Comparison of ENCODE assay signal across 15 cellular contexts in the genomic region with DNA sequence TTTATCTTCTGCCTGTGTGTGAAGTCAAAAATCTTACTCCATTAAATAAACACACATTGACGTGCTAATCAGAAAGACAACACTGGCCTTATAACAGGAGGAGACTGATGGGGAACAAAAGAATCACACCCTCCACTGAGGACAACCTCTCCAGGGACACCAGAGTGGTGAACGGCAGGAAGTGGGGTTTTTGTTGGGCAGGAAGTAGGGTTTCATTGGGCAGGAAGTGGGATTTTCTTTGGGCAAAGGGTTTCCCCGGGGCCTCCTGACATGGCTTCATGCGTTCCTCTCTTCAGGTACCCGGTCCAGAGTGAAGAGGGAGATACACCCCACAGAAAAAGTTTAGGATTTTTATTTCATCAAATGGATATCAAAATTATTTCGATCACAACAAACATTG.
A peak's percentile ranks its signal among the peaks of the same experiment; 100 is the strongest.
DNase-seq lines count a peak whose midpoint lies in the region; ATAC-seq and TF ChIP-seq lines count a peak whose summit lies in the region.
"Had no signal": no experiment of that assay in that cellular context is flagged by ENCODE, and none has a peak within 500 bp of the region (broad histone marks: within the 10 kb centered on the region; RNA-seq: fewer than 3 reads in every experiment).

No MANE protein-coding gene starts in this region.

- H3K27me3 Mint-ChIP-seq in activated naive CD8-positive, alpha-beta T cell treated with anti-CD3 and anti-CD28 coated beads, Interleukin-2, amount 50 U/mL, for 24 hours, result peaks cover 63% of the 10 kb centered on the region

- peak overlapping the region in 2 of 10 experiments; percentile 21 to 38; a peak in 2 of 20 replicates for H3K4me3 ChIP-seq in BLaER1 treated with 17β-estradiol and CSF1 and Interleukin-3, amounts not matched to agents 10 nM and 100 nM
- H3K4me3 ChIP-seq in GM12865 (ENCODE audit: low read depth, low read length), result no peak overlapping the region
- H3K4me3 ChIP-seq: hepatocyte had no signal

- H3K27me3 ChIP-seq in BLaER1 treated with 17β-estradiol and CSF1 and Interleukin-3, amounts not matched to agents 10 nM and 100 nM, result peaks cover 95 to 100% (median 99%) of the 10 kb centered on the region in 11 experiments
- H3K27me3 ChIP-seq: brain microvascular endothelial cell, hepatocyte had no signal

- H3K4me3 Mint-ChIP-seq in activated naive CD8-positive, alpha-beta T cell treated with anti-CD3 and anti-CD28 coated beads, Interleukin-2, amount 50 U/mL, for 24 hours, result peak overlapping the region; percentile 36

- peaks cover 11 to 19% (median 16%) of the 10 kb centered on the region in 10 experiments for H3K4me1 ChIP-seq in BLaER1 treated with 17β-estradiol and CSF1 and Interleukin-3, amounts not matched to agents 10 nM and 100 nM

- H3K4me1 Mint-ChIP-seq in activated naive CD8-positive, alpha-beta T cell treated with anti-CD3 and anti-CD28 coated beads, Interleukin-2, amount 50 U/mL, for 24 hours, result peaks cover 16% of the 10 kb centered on the region

- DNase-seq in GM12865 (ENCODE audit: low read depth), result peak; percentile 50
- DNase-seq in NAMALWA (ENCODE audit: low spot score), result peak; percentile 9
- peak; percentile 9 for DNase-seq in activated naive CD8-positive, alpha-beta T cell treated with anti-CD3 and anti-CD28 coated beads, Interleukin-2, amount 50 U/mL, for 24 hours
- DNase-seq in NK-92 (lab: John Stamatoyannopoulos, UW; ENCODE audit: unreplicated experiment), result no peak
- no peak for DNase-seq in stimulated activated naive CD4-positive, alpha-beta T cell treated with Interleukin-2 at 50 U/mL for 16 hours (lab: John Stamatoyannopoulos, UW)
- DNase-seq: activated CD4-positive, CD25-positive, alpha-beta regulatory T cell treated with anti-CD3 and anti-CD28 coated beads, Interleukin-2, amount 50 U/mL, for 72 hours; activated effector memory CD4-positive, alpha-beta T cell treated with anti-CD3 and anti-CD28 coated beads, Interleukin-2, amount 50 U/mL, for 16 hours; brain microvascular endothelial cell; DMS53; occipital lobe; RPMI8226 had no signal

- H3K27ac ChIP-seq in BLaER1 treated with 17β-estradiol and CSF1 and Interleukin-3, amounts not matched to agents 10 nM and 100 nM, result no peak overlapping the region
- H3K27ac ChIP-seq: brain microvascular endothelial cell, hepatocyte had no signal

- no peaks in the 10 kb centered on the region for H3K36me3 Mint-ChIP-seq in activated naive CD8-positive, alpha-beta T cell treated with anti-CD3 and anti-CD28 coated beads, Interleukin-2, amount 50 U/mL, for 24 hours (ENCODE audit: low read depth)

- peaks cover 0 to 65% (median 48%) of the 10 kb centered on the region in 11 experiments; a peak in 17 of 22 replicates for H4K20me1 ChIP-seq in BLaER1 treated with 17β-estradiol and CSF1 and Interleukin-3, amounts not matched to agents 10 nM and 100 nM

- peaks cover 0 to 8% (median 0%) of the 10 kb centered on the region in 11 experiments; a peak in 4 of 22 replicates for H3K36me3 ChIP-seq in BLaER1 treated with 17β-estradiol and CSF1 and Interleukin-3, amounts not matched to agents 10 nM and 100 nM
- H3K36me3 ChIP-seq: brain microvascular endothelial cell had no signal

- H3K9me3 Mint-ChIP-seq in activated naive CD8-positive, alpha-beta T cell treated with anti-CD3 and anti-CD28 coated beads, Interleukin-2, amount 50 U/mL, for 24 hours, result no peaks in the 10 kb centered on the region

- H3K27ac Mint-ChIP-seq in activated naive CD8-positive, alpha-beta T cell treated with anti-CD3 and anti-CD28 coated beads, Interleukin-2, amount 50 U/mL, for 24 hours, result peak overlapping the region; percentile 74

- peak overlapping the region; percentile 27 to 69 (median 57) for H3K4me2 ChIP-seq in BLaER1 treated with 17β-estradiol and CSF1 and Interleukin-3, amounts not matched to agents 10 nM and 100 nM
- H3K4me2 ChIP-seq: hepatocyte had no signal

- peak; percentile 57 for ATAC-seq in activated naive CD8-positive, alpha-beta T cell treated with anti-CD3 and anti-CD28 coated beads, Interleukin-2, amount 50 U/mL, for 24 hours
- ATAC-seq in HG03439 (IDR thresholded peaks at IDR 0.05; ENCODE audit: unreplicated experiment) (no peak), HG03097 (IDR thresholded peaks at IDR 0.05; ENCODE audit: low FRiP score, unreplicated experiment) (no peak)

- no peak for TF ChIP-seq CTCF in GM12865 (IDR thresholded peaks at IDR 0.05; ENCODE audit: insufficient read depth, low read depth, low read length, missing control alignments)

- H3K9me3 ChIP-seq in BLaER1 treated with 17β-estradiol and CSF1 and Interleukin-3, amounts not matched to agents 10 nM and 100 nM (replicated peaks in 1 of 11), result peaks cover 34 to 54% (median 38%) of the 10 kb centered on the region in 11 experiments

- H3K9ac ChIP-seq in BLaER1 treated with 17β-estradiol and CSF1 and Interleukin-3, amounts not matched to agents 10 nM and 100 nM, result no peak overlapping the region

Comparison
In these comparisons a context has a peak if more than half of its experiments do, and no peak if none do; other contexts are left out.
1. DNase-seq: peak in GM12865 (single experiment), NAMALWA (single experiment) and activated naive CD8-positive, alpha-beta T cell treated with anti-CD3 and anti-CD28 coated beads, Interleukin-2, amount 50 U/mL, for 24 hours (single experiment); none in NK-92 (single experiment) and stimulated activated naive CD4-positive, alpha-beta T cell treated with Interleukin-2 at 50 U/mL for 16 hours (single experiment).